ENCODE assay signal across 1 cellular context in genomic region chr7:739964-740942, GRCh38.
TF ChIP-seq lines count a peak whose summit lies in the region.

No MANE protein-coding gene starts in this region.

TF ChIP-seq in K562, 482 proteins besides CTCF, POLR2A, EP300 and RAD21:
- TF ChIP-seq ZC3H11A (IDR thresholded peaks at IDR 0.05; ENCODE audit: low read depth, low read length) (no peak), ZBTB8A (IDR thresholded peaks at IDR 0.05; ENCODE audit: partially characterized antibody) (no peak), TSHZ1 (CRISPR knock-in tag; IDR thresholded peaks at IDR 0.05) (no peak), POLR2G (IDR thresholded peaks at IDR 0.05; ENCODE audit: low read depth, low read length) (peak; percentile 41; the same call in 1 of the 2 replicates)
